9 cellular contexts compared by ENCODE assay signal in the genomic region with DNA sequence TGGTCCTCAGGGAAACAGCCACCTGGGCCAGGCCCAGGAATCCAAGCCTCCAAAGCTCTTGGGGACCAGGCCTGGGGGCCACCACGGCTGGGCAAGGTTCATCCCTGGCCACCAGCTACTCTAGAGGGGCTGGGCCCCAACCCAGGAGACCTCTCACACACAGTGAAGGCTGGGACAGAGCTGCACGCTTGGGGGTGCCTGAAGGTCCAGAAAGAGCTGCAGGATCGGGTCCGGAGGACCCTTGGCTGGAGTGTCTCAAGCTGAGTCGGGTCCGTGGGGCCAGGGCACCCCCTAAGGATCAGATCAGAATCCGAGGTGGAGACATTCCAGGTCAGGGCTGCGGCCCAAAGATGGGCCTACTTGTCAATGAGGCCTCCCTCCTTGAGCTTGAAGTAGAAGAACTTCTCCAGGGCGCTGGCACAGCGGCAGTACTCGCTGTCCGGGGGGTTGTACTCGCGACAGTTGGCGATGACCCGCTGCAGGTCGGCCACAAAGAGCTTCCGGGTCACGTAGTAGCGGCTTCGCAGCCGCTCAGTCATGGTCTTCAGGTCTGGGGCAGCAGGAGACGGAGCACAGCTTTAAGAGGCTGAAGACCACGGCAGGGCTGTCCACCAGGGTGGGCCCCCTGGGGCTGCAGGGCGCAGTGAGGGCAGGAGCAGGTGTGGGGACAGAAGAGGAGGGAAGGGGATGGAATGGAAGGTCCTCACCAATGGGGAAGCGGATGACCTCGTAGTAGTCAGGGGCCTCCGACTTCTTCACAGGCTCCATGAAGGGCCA. TPM values are rescaled to one million over a fixed set of nuclear protein-coding genes. Genes with fewer than 3 reads are reported as not detected.
DNase-seq lines count a peak whose midpoint lies in the region; ATAC-seq, FAIRE-seq and TF ChIP-seq lines count a peak whose summit lies in the region.
"Had no signal": no experiment of that assay in that cellular context is flagged by ENCODE, and none has a peak within 500 bp of the region (broad histone marks: within the 10 kb centered on the region; RNA-seq: fewer than 3 reads in every experiment).

No MANE protein-coding gene starts in this region.

- H4K8ac ChIP-seq in IMR-90 (ENCODE audit: low read depth in 2 of 2, low read length in 2 of 2): peak overlapping the region; percentile 83 to 97; a peak in 2 of 4 replicates

- peak overlapping the region; percentile 92 for H2AK9ac ChIP-seq in IMR-90 (replicated peaks; ENCODE audit: low read depth, low read length, poor library complexity)

- no peak overlapping the region for H2BK120ac ChIP-seq in IMR-90 (ENCODE audit: low read depth, low read length)

- no peaks in the 10 kb centered on the region for H3K9me3 Mint-ChIP-seq in activated CD8-positive, alpha-beta T cell treated with anti-CD3 and anti-CD28 coated beads for 36 hours

- no peak overlapping the region for H3K27ac ChIP-seq in IMR-90 (ENCODE audit: insufficient read depth, low read length)
- H3K27ac ChIP-seq in kidney (ENCODE audit: low read depth in 2 of 2, low read length in 2 of 2): peak overlapping the region; percentile 89 to 92
- H3K27ac ChIP-seq in stomach smooth muscle (ENCODE audit: low read length): peak overlapping the region; percentile 94

- no peaks in the 10 kb centered on the region for H3K27me3 ChIP-seq in IMR-90 (ENCODE audit: control insufficient read depth, insufficient read depth, low read length)
- no peaks in the 10 kb centered on the region for H3K27me3 ChIP-seq in stomach smooth muscle (ENCODE audit: control insufficient read depth in 1 of 2, insufficient read depth in 2 of 2, low read length in 2 of 2)

- DNase-seq in IMR-90 (no peak), kidney (no peak), GM19238 (ENCODE audit: insufficient read length, low spot score) (no peak)
- no peak for DNase-seq in activated CD8-positive, alpha-beta T cell treated with anti-CD3 and anti-CD28 coated beads for 36 hours
- DNase-seq: NCI-H1105 had no signal

- H3K9ac ChIP-seq in IMR-90 (ENCODE audit: low read depth, low read length) (no peak overlapping the region), kidney (ENCODE audit: low read length in 2 of 2) (peak overlapping the region; percentile 29 to 75), stomach smooth muscle (ENCODE audit: low read length in 2 of 2) (peak overlapping the region; percentile 73 to 74)

- peak overlapping the region; percentile 92 for H3K27ac Mint-ChIP-seq in activated CD8-positive, alpha-beta T cell treated with anti-CD3 and anti-CD28 coated beads for 36 hours

- no peak overlapping the region for H3K23ac ChIP-seq in IMR-90 (ENCODE audit: low read depth, low read length)

- H2AK5ac ChIP-seq in IMR-90 (ENCODE audit: low read depth, low read length): no peak overlapping the region

- H4K91ac ChIP-seq in IMR-90 (ENCODE audit: insufficient read depth, low read depth, low read length): no peak overlapping the region

- no peaks in the 10 kb centered on the region for H3K9me1 ChIP-seq in IMR-90 (ENCODE audit: insufficient read depth, low read length)

- no peak overlapping the region for H3K56ac ChIP-seq in IMR-90 (ENCODE audit: extremely low read depth, insufficient read depth, low read length)

- no peak for FAIRE-seq in kidney (lab: Jason Lieb, UNC)

- no peak overlapping the region for H3K4me2 ChIP-seq in IMR-90 (ENCODE audit: low read depth, low read length)

- TF ChIP-seq CTCF in IMR-90 (conservative IDR thresholded peaks at IDR 0.05; ENCODE audit: low read depth, low read length) (no peak), kidney (IDR thresholded peaks at IDR 0.05; ENCODE audit: borderline replicate concordance, extremely low read depth, insufficient read depth) (no peak)
- no peak for TF ChIP-seq CTCF in activated CD8-positive, alpha-beta T cell treated with anti-CD3 and anti-CD28 coated beads for 36 hours (IDR thresholded peaks at IDR 0.05)

- no TSS peak for BruUV-seq in IMR-90 (replicated peaks; lab: Mats Ljungman, UMichigan)

- dilution Hi-C loops in IMR-90 (cut with HindIII; ENCODE audit: low sequenced_read_pairs, unreplicated experiment): no loop called here

- H3K36me3 Mint-ChIP-seq in activated CD8-positive, alpha-beta T cell treated with anti-CD3 and anti-CD28 coated beads for 36 hours (ENCODE audit: low read depth): peaks cover 38% of the 10 kb centered on the region

- peaks cover 24% of the 10 kb centered on the region for H3K4me1 Mint-ChIP-seq in activated CD8-positive, alpha-beta T cell treated with anti-CD3 and anti-CD28 coated beads for 36 hours (ENCODE audit: low read depth)

- no peak overlapping the region for H2BK20ac ChIP-seq in IMR-90 (ENCODE audit: low read depth, low read length)

- H3K9me3 ChIP-seq in IMR-90 (ENCODE audit: control insufficient read depth, insufficient read depth, low read length) (no peaks in the 10 kb centered on the region), kidney (ENCODE audit: control insufficient read depth in 1 of 2, low read length in 2 of 2) (no peaks in the 10 kb centered on the region), stomach smooth muscle (ENCODE audit: control insufficient read depth in 2 of 2, low read length in 2 of 2) (no peaks in the 10 kb centered on the region)

- no peak overlapping the region for H3K14ac ChIP-seq in IMR-90 (replicated peaks; ENCODE audit: low read depth, low read length)

- intact Hi-C loops in IMR-90 (cut with micrococcal nuclease): no loop called here
- intact Hi-C loops in activated CD8-positive, alpha-beta T cell treated with anti-CD3 and anti-CD28 coated beads for 36 hours (cut with micrococcal nuclease): loop anchor here (5.0 kb wide), 1 partner anchor 91 kb away; a partner anchor contains a TSS
- intact Hi-C loops in kidney (cut with DNase I): no loop called here

- TF ChIP-seq POLR2A in IMR-90 (IDR thresholded peaks at IDR 0.05; ENCODE audit: low read depth, low read length): no peak

- POLR2A ChIA-PET in IMR-90 (lab: Charles Lee; ENCODE audit: unreplicated experiment): no interaction called here
- POLR2A ChIA-PET in activated CD8-positive, alpha-beta T cell treated with anti-CD3 and anti-CD28 coated beads for 36 hours (lab: Charles Lee): interaction anchor here (1.0 to 4.1 kb wide), 12 partner anchors 8 to 147 kb away, joined by 3 to 36 read pairs (median 5); a partner anchor contains a TSS

- H3K36me3 ChIP-seq in IMR-90 (ENCODE audit: control insufficient read depth, insufficient read depth, low read length): peaks cover 17% of the 10 kb centered on the region
- H3K36me3 ChIP-seq in kidney (ENCODE audit: control insufficient read depth in 1 of 2, insufficient read depth in 2 of 2, low read length in 2 of 2): peaks cover 2 to 16% of the 10 kb centered on the region in 2 donors
- H3K36me3 ChIP-seq in stomach smooth muscle (ENCODE audit: control insufficient read depth in 2 of 2, insufficient read depth in 2 of 2, low read length in 2 of 2): peaks cover 14 to 18% of the 10 kb centered on the region in 2 donors

- ATAC-seq in IMR-90 (ENCODE audit: low read depth) (no peak), GM21529 (IDR thresholded peaks at IDR 0.05; ENCODE audit: unreplicated experiment) (no peak), HG03469 (IDR thresholded peaks at IDR 0.05; ENCODE audit: unreplicated experiment) (no peak)
- ATAC-seq in activated CD8-positive, alpha-beta T cell treated with anti-CD3 and anti-CD28 coated beads for 36 hours: no peak

- no peak overlapping the region for H3K4me3 Mint-ChIP-seq in activated CD8-positive, alpha-beta T cell treated with anti-CD3 and anti-CD28 coated beads for 36 hours

- H3K4me1 ChIP-seq in IMR-90 (ENCODE audit: control insufficient read depth, insufficient read depth, low read length): peaks cover 4% of the 10 kb centered on the region; the same call in 1 of the 2 replicates
- H3K4me1 ChIP-seq in kidney (ENCODE audit: control insufficient read depth in 1 of 2, insufficient read depth in 1 of 2, low read depth in 1 of 2, low read length in 2 of 2): peaks cover 13 to 22% of the 10 kb centered on the region in 2 donors
- peaks cover 30% of the 10 kb centered on the region for H3K4me1 ChIP-seq in stomach smooth muscle (ENCODE audit: control insufficient read depth, insufficient read depth, low read length)

- H3K4ac ChIP-seq in IMR-90 (ENCODE audit: low read depth, low read length): peak overlapping the region; percentile 93; the same call in 1 of the 2 replicates

- no peak overlapping the region for H4K5ac ChIP-seq in IMR-90 (ENCODE audit: low read depth, low read length)

- H2BK5ac ChIP-seq in IMR-90 (ENCODE audit: low read depth, low read length, poor library complexity, severe bottlenecking): no peak overlapping the region

- H2BK15ac ChIP-seq in IMR-90 (ENCODE audit: low read depth, low read length): no peak overlapping the region

- 93% methylated on average over 16 of the region's 28 CpGs; no CpG with 5 or more reads in 1 of the 2 experiments for WGBS in IMR-90 (ENCODE audit: extremely low coverage in 2 of 2, insufficient read length in 1 of 2), 2 experiments

- peaks cover 2% of the 10 kb centered on the region; the same call in 1 of the 2 replicates for H4K20me1 ChIP-seq in IMR-90 (ENCODE audit: insufficient read depth, low read length)

- no peak overlapping the region for H3K18ac ChIP-seq in IMR-90 (ENCODE audit: low read depth, low read length)

- CTCF ChIA-PET in IMR-90 (lab: Yijun Ruan, JAX): interaction anchor here (0.6 to 1.3 kb wide), 4 partner anchors 49 to 151 kb away, joined by 3 read pairs; no protein-coding TSS in a partner anchor
- CTCF ChIA-PET in activated CD8-positive, alpha-beta T cell treated with anti-CD3 and anti-CD28 coated beads for 36 hours (lab: Charles Lee): interaction anchor here (0.6 to 14.3 kb wide), 14 partner anchors 15 to 293 kb away, joined by 3 to 110 read pairs (median 4); a partner anchor contains a TSS

- H2AFZ ChIP-seq in IMR-90 (replicated peaks; ENCODE audit: low read length, poor library complexity): peak overlapping the region; percentile 24

- H3K79me1 ChIP-seq in IMR-90 (ENCODE audit: low read depth in 1 of 2, low read length in 2 of 2): peaks cover 0 to 1% of the 10 kb centered on the region in 2 experiments; a peak in 1 of 4 replicates

- H3K4me3 ChIP-seq in IMR-90 (ENCODE audit: insufficient read depth, low read depth, low read length) (no peak overlapping the region), kidney (ENCODE audit: low read length in 2 of 2) (no peak overlapping the region), stomach smooth muscle (ENCODE audit: low read length in 2 of 2) (no peak overlapping the region)
- H3K4me3 ChIP-seq: lung had no signal

- in situ Hi-C loops in IMR-90 (cut with MboI; ENCODE audit: low sequenced_read_pairs): loop anchor here (5.0 kb wide), 2 partner anchors 86 to 146 kb away; a partner anchor contains a TSS

- H3K27me3 Mint-ChIP-seq in activated CD8-positive, alpha-beta T cell treated with anti-CD3 and anti-CD28 coated beads for 36 hours: no peaks in the 10 kb centered on the region

- no peak for TF ChIP-seq RAD21 in IMR-90 (IDR thresholded peaks at IDR 0.05; ENCODE audit: low read length)

RNA-seq across cellular contexts. Expression of a gene that starts 1.0 kb away (rescaled TPM):
- total RNA-seq in IMR-90 (2012; rRNA removed) (1.1 and 1.4 TPM in 2 replicates), kidney (27.5 TPM)
- polyA plus RNA-seq in IMR-90 (2012; rRNA removed) (1.9 and 2.8 TPM in 2 replicates), kidney (ENCODE audit: insufficient read depth, low read depth, low replicate concordance) (22.1 TPM)
- polyA plus RNA-seq in IMR-90 (2012; cell fraction: cytosol; rRNA removed): 1.9 and 2.5 TPM in 2 replicates
- polyA plus RNA-seq in IMR-90 (2012; cell fraction: nucleus; rRNA removed; ENCODE audit: low replicate concordance): 14.8 and 19.4 TPM in 2 replicates
- total RNA-seq in activated CD8-positive, alpha-beta T cell treated with anti-CD3 and anti-CD28 coated beads for 36 hours: 10 to 100 TPM; 31.7 to 36.2 TPM

RNA-seq across cellular contexts. Expression of a gene that starts 7.7 kb away (rescaled TPM):
- total RNA-seq in IMR-90 (2012; rRNA removed) (5.3 and 6.3 TPM in 2 replicates), kidney (38.6 TPM)
- polyA plus RNA-seq in IMR-90 (2012; rRNA removed) (28.2 and 31.4 TPM in 2 replicates), kidney (ENCODE audit: insufficient read depth, low read depth, low replicate concordance) (38.6 TPM)
- polyA plus RNA-seq in IMR-90 (2012; cell fraction: cytosol; rRNA removed): 12.9 and 17.4 TPM in 2 replicates
- 273 and 329 TPM in 2 replicates for polyA plus RNA-seq in IMR-90 (2012; cell fraction: nucleus; rRNA removed; ENCODE audit: low replicate concordance)
- 10 to 100 TPM; 49.2 to 50.2 TPM for total RNA-seq in activated CD8-positive, alpha-beta T cell treated with anti-CD3 and anti-CD28 coated beads for 36 hours

RNA-seq across cellular contexts. Expression of a gene that starts 9.1 kb away (rescaled TPM):
- total RNA-seq in IMR-90 (2012; rRNA removed) (not detected in 2 replicates), kidney (not detected)
- polyA plus RNA-seq in IMR-90 (2012; rRNA removed) (not detected in 2 replicates), kidney (ENCODE audit: insufficient read depth, low read depth, low replicate concordance) (0.99 TPM)
- polyA plus RNA-seq in IMR-90 (2012; cell fraction: cytosol; rRNA removed): not detected in 2 replicates
- 0.06 and 0.09 TPM in 2 replicates for polyA plus RNA-seq in IMR-90 (2012; cell fraction: nucleus; rRNA removed; ENCODE audit: low replicate concordance)
- under 1 TPM in 1 of 2 experiments, not detected in 1; 0.41 TPM for total RNA-seq in activated CD8-positive, alpha-beta T cell treated with anti-CD3 and anti-CD28 coated beads for 36 hours

RNA-seq across cellular contexts. Expression of a gene that starts 15.2 kb away (rescaled TPM):
- total RNA-seq in IMR-90 (2012; rRNA removed) (not detected in 2 replicates), kidney (1.2 TPM)
- polyA plus RNA-seq in IMR-90 (2012; rRNA removed) (not detected in 2 replicates), kidney (ENCODE audit: insufficient read depth, low read depth, low replicate concordance) (1.1 TPM)
- not detected in 2 replicates for polyA plus RNA-seq in IMR-90 (2012; cell fraction: cytosol; rRNA removed)
- polyA plus RNA-seq in IMR-90 (2012; cell fraction: nucleus; rRNA removed; ENCODE audit: low replicate concordance): not detected in 2 replicates
- 1 to 10 TPM; 1.3 TPM for total RNA-seq in activated CD8-positive, alpha-beta T cell treated with anti-CD3 and anti-CD28 coated beads for 36 hours

RNA-seq across cellular contexts. Expression of a gene that starts 41.3 kb away (rescaled TPM):
- total RNA-seq in IMR-90 (2012; rRNA removed) (112 and 126 TPM in 2 replicates), kidney (159 TPM)
- polyA plus RNA-seq in IMR-90 (2012; rRNA removed) (277 and 312 TPM in 2 replicates), kidney (ENCODE audit: insufficient read depth, low read depth, low replicate concordance) (286 TPM)
- polyA plus RNA-seq in IMR-90 (2012; cell fraction: cytosol; rRNA removed): 208 and 308 TPM in 2 replicates
- polyA plus RNA-seq in IMR-90 (2012; cell fraction: nucleus; rRNA removed; ENCODE audit: low replicate concordance): 135 and 149 TPM in 2 replicates
- 10 to 100 TPM; 30.7 to 32.5 TPM for total RNA-seq in activated CD8-positive, alpha-beta T cell treated with anti-CD3 and anti-CD28 coated beads for 36 hours

Comparison
In these comparisons a context has a peak if more than half of its experiments do, and no peak if none do; other contexts are left out.
1. RNA of a gene that starts 1.0 kb away (total RNA-seq): 31.7 to 36.2 TPM in activated CD8-positive, alpha-beta T cell treated with anti-CD3 and anti-CD28 coated beads for 36 hours and 27.5 TPM in kidney (single experiment); 1.1 to 1.4 TPM in IMR-90; every median in the first group is over 10 times any median in the second.